13 cellular contexts compared by ENCODE assay signal in the genomic region with DNA sequence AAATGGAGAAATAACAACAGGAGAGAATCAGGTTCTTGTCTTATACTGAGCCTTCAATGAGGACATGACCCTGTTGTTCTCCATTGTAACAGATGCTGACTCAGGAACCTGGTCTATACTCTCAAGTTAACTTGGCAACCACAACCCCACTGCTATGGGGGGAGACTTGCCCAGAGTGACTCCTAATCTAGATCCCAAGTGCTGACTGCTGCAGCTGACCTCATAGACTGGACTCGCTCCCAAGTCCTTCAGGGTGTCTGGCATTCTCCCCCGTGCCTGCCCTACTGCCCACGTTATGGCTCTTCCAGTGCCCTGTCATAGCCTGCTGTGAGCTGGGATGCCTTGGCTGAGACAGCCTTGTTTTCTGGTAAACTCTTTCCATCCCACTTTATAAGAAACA. TPM values are rescaled to one million over a fixed set of nuclear protein-coding genes. Genes with fewer than 3 reads are reported as not detected.
DNase-seq lines count a peak whose midpoint lies in the region; ATAC-seq and TF ChIP-seq lines count a peak whose summit lies in the region.
"Had no signal": no experiment of that assay in that cellular context is flagged by ENCODE, and none has a peak within 500 bp of the region (broad histone marks: within the 10 kb centered on the region; RNA-seq: fewer than 3 reads in every experiment).

No MANE protein-coding gene starts in this region.

- no peak for TF ChIP-seq EP300 in transverse colon (IDR thresholded peaks at IDR 0.05; ENCODE audit: low read depth)

- CTCF ChIA-PET in CD8-positive, alpha-beta T cell (lab: Charles Lee), result no interaction called here

- TF ChIP-seq POLR2A in transverse colon (IDR thresholded peaks at IDR 0.05), result no peak

- H3K27me3 ChIP-seq in transverse colon, result no peaks in the 10 kb centered on the region
- no peaks in the 10 kb centered on the region for H3K27me3 ChIP-seq in CD8-positive, alpha-beta T cell (ENCODE audit: insufficient read depth, low read length)

- TF ChIP-seq CTCF in choroid plexus epithelial cell (conservative IDR thresholded peaks at IDR 0.05; ENCODE audit: low read depth, low read length) (no peak), mesothelial cell of epicardium (IDR thresholded peaks at IDR 0.05; ENCODE audit: unreplicated experiment) (no peak), transverse colon (IDR thresholded peaks at IDR 0.05) (no peak)
- no peak for TF ChIP-seq CTCF in CD8-positive, alpha-beta T cell (IDR thresholded peaks at IDR 0.05)

- in situ Hi-C loops in transverse colon (cut with MboI; ENCODE audit: low pct_ligation_motif_present in 1 of 4, low pct_unique_long_range_greater_than_20kb in 1 of 4, low sequenced_read_pairs in 3 of 4), result no loop called here

- H3K4me1 ChIP-seq in transverse colon, result peaks cover 0 to 4% (median 1%) of the 10 kb centered on the region in 4 donors
- no peaks in the 10 kb centered on the region for H3K4me1 ChIP-seq in CD8-positive, alpha-beta T cell (ENCODE audit: insufficient read depth, low read length)

- H3K9me3 ChIP-seq in transverse colon, result no peaks in the 10 kb centered on the region
- H3K9me3 ChIP-seq in CD8-positive, alpha-beta T cell (ENCODE audit: low read length), result no peaks in the 10 kb centered on the region

- peak overlapping the region in 3 of 4 donors; percentile 5 to 29 (median 7) for H3K27ac ChIP-seq in transverse colon
- H3K27ac ChIP-seq in CD8-positive, alpha-beta T cell (ENCODE audit: low read depth, low read length), result no peak overlapping the region

- H3K27me3 Mint-ChIP-seq in mesothelial cell of epicardium (ENCODE audit: low read depth), result no peaks in the 10 kb centered on the region
- peaks cover 2% of the 10 kb centered on the region for H3K27me3 Mint-ChIP-seq in CD8-positive, alpha-beta T cell (ENCODE audit: low read depth)

- H3K4me3 ChIP-seq in choroid plexus epithelial cell (ENCODE audit: low read depth, low read length) (no peak overlapping the region), transverse colon (no peak overlapping the region)
- H3K4me3 ChIP-seq in CD8-positive, alpha-beta T cell (ENCODE audit: low read depth, low read length), result no peak overlapping the region

- H3K4me3 Mint-ChIP-seq in mesothelial cell of epicardium, result no peak overlapping the region
- H3K4me3 Mint-ChIP-seq in CD8-positive, alpha-beta T cell, result no peak overlapping the region
- H3K4me3 Mint-ChIP-seq: natural killer cell had no signal

- H3K36me3 Mint-ChIP-seq in mesothelial cell of epicardium, result peaks cover 7% of the 10 kb centered on the region
- H3K36me3 Mint-ChIP-seq in CD8-positive, alpha-beta T cell, result no peaks in the 10 kb centered on the region
- H3K36me3 Mint-ChIP-seq: natural killer cell had no signal

- DNase-seq in HT1080 (ENCODE audit: low read depth), result peak; percentile 12
- DNase-seq in choroid plexus epithelial cell (ENCODE audit: low read depth), result peak; percentile 74
- DNase-seq in mesothelial cell of epicardium (ENCODE audit: low spot score in 2 of 2, unreplicated experiment in 2 of 2), result no peak
- DNase-seq in transverse colon, result no peak
- no peak for DNase-seq in CD8-positive, alpha-beta T cell
- DNase-seq in GOT3 (lab: John Stamatoyannopoulos, UW), result no peak
- no peak for DNase-seq in occipital lobe (lab: John Stamatoyannopoulos, UW)
- DNase-seq: activated CD4-positive, alpha-beta T cell treated with anti-CD3 and anti-CD28 coated beads, Interleukin-2, amount 50 U/mL, for 1 hour; activated naive CD4-positive, alpha-beta T cell treated with Interleukin-2 at 50 U/mL for 16 hours; natural killer cell; NCI-H526; stimulated activated CD4-positive, alpha-beta T cell treated with anti-CD3 and anti-CD28 coated beads, Interleukin-4, amount 100 ng/mL, for 24 hours had no signal

- POLR2A ChIA-PET in CD8-positive, alpha-beta T cell (lab: Charles Lee), result no interaction called here

- H3K4me1 Mint-ChIP-seq in mesothelial cell of epicardium, result peaks cover 18% of the 10 kb centered on the region
- H3K4me1 Mint-ChIP-seq in CD8-positive, alpha-beta T cell (ENCODE audit: low read depth), result no peaks in the 10 kb centered on the region
- H3K4me1 Mint-ChIP-seq: natural killer cell had no signal

- H3K9me3 Mint-ChIP-seq in mesothelial cell of epicardium, result peaks cover 5% of the 10 kb centered on the region
- H3K9me3 Mint-ChIP-seq in CD8-positive, alpha-beta T cell, result no peaks in the 10 kb centered on the region
- H3K9me3 Mint-ChIP-seq: natural killer cell had no signal

- peak overlapping the region; percentile 85 for H3K27ac Mint-ChIP-seq in mesothelial cell of epicardium
- no peak overlapping the region for H3K27ac Mint-ChIP-seq in CD8-positive, alpha-beta T cell
- H3K27ac Mint-ChIP-seq: natural killer cell had no signal

- no peak for ATAC-seq in GM18519 (IDR thresholded peaks at IDR 0.05; ENCODE audit: low FRiP score, unreplicated experiment)
- ATAC-seq in CD8-positive, alpha-beta T cell, result no peak
- ATAC-seq: natural killer cell had no signal

- 67 to 80% methylated on average over 3 of the region's 3 CpGs for WGBS in transverse colon (ENCODE audit: low coverage in 1 of 2), 2 donors

- H3K36me3 ChIP-seq in transverse colon, result no peaks in the 10 kb centered on the region
- no peaks in the 10 kb centered on the region for H3K36me3 ChIP-seq in CD8-positive, alpha-beta T cell (ENCODE audit: insufficient read depth, low read length)

- intact Hi-C loops in transverse colon (cut with DNase I; ENCODE audit: low total_unique reads), result no loop called here
- intact Hi-C loops in CD8-positive, alpha-beta T cell (cut with DNase I, micrococcal nuclease), result no loop called here

RNA-seq across cellular contexts. Expression of a gene that starts 37.1 kb away (rescaled TPM):
- total RNA-seq in HT1080 (2014; rRNA removed; shearing (Covaris generic)), result 1.6 and 2.2 TPM in 2 replicates
- 1.6 and 2.3 TPM in 2 replicates for polyA plus RNA-seq in HT1080 (2015; cell fraction: cytosol; rRNA removed)
- polyA plus RNA-seq in HT1080 (2015; cell fraction: nucleus; rRNA removed), result 10.5 and 11.5 TPM in 2 replicates
- total RNA-seq in mesothelial cell of epicardium, result 103 to 124 TPM (median 120 TPM) in 3 replicates
- total RNA-seq in transverse colon, result 10 to 100 TPM in 3 of 4 donors, 1 to 10 TPM in 1; 8.3 to 62.7 (median 27.4) TPM
- not detected for total RNA-seq in CD8-positive, alpha-beta T cell
- total RNA-seq in occipital lobe, result 8.9 TPM

RNA-seq across cellular contexts. Expression of a gene that starts 42.4 kb away (rescaled TPM):
- total RNA-seq in HT1080 (2014; rRNA removed; shearing (Covaris generic)), result 192 and 251 TPM in 2 replicates
- polyA plus RNA-seq in HT1080 (2015; cell fraction: cytosol; rRNA removed), result 73.2 and 88.2 TPM in 2 replicates
- 46.2 and 48.2 TPM in 2 replicates for polyA plus RNA-seq in HT1080 (2015; cell fraction: nucleus; rRNA removed)
- total RNA-seq in mesothelial cell of epicardium, result 183 to 197 TPM (median 193 TPM) in 3 replicates
- total RNA-seq in transverse colon, result 10 to 100 TPM; 28.1 to 92.8 (median 51.5) TPM
- total RNA-seq in CD8-positive, alpha-beta T cell, result 100 to 1,000 TPM; 155 to 161 TPM
- total RNA-seq in occipital lobe, result 52.1 TPM

Comparison
In these comparisons a context has a peak if more than half of its experiments do, and no peak if none do; other contexts are left out.
1. DNase-seq: peak in HT1080 (single experiment) and choroid plexus epithelial cell (single experiment); none in mesothelial cell of epicardium (0 of 2), transverse colon (single experiment), CD8-positive, alpha-beta T cell (0 of 7), GOT3 (single experiment) and occipital lobe (single experiment).